28 cellular contexts compared by ENCODE assay signal in the genomic region with DNA sequence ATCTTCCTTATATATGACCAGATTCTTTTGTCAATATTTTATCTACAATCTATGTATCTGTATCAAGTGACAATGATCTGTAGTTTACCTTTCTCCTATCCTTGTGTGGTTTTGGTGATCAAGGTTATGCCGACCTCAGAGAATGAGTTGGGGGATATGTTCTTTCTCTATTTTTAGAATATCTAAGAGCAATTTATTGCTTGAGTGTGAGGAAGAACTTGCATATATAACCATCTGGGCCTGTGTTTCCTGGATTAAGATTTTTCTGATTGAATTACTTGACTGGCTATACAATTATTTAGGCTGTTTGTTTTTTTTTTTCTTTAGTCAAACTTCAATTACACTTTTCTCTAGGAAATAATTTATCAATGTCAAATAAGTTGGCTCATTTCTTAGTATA.
"Had no signal": no experiment of that assay in that cellular context is flagged by ENCODE, and none has a peak within 500 bp of the region (broad histone marks: within the 10 kb centered on the region; RNA-seq: fewer than 3 reads in every experiment).

No MANE protein-coding gene starts in this region.

- H3K27me3 ChIP-seq: neural progenitor cell, ovary, right lobe of liver, sigmoid colon, suprapubic skin, testis, tibial artery, transverse colon, upper lobe of left lung, vagina had no signal

- H3K4me2 ChIP-seq: neural progenitor cell had no signal

- H3K27me3 Mint-ChIP-seq: progenitor cell of endocrine pancreas; stimulated activated memory B cell treated with anti-CD40 and anti-IgM and Interleukin-4, amounts not matched to agents 10 μg/mL and 1 μg/mL and 100 μg/mL, for 72 hours; stimulated activated naive CD8-positive, alpha-beta T cell treated with anti-CD3 and anti-CD28 coated beads, Interleukin-15, amount 100 ng/mL, for 72 hours had no signal

- H3K9ac ChIP-seq: neural progenitor cell, parathyroid adenoma had no signal

- H3K36me3 Mint-ChIP-seq: natural killer cell had no signal

- H3K27ac ChIP-seq: neural progenitor cell, ovary, parathyroid adenoma, psoas muscle, right lobe of liver, sigmoid colon, suprapubic skin, testis, tibial artery, transverse colon, upper lobe of left lung, vagina had no signal

- ATAC-seq: natural killer cell; psoas muscle; right cardiac atrium; right lobe of liver; stimulated activated memory B cell treated with anti-CD40 and anti-IgM and Interleukin-4, amounts not matched to agents 10 μg/mL and 1 μg/mL and 100 μg/mL, for 72 hours; stimulated activated naive CD8-positive, alpha-beta T cell treated with anti-CD3 and anti-CD28 coated beads, Interleukin-15, amount 100 ng/mL, for 72 hours; stimulated activated naive CD8-positive, alpha-beta T cell treated with anti-CD3 and anti-CD28 coated beads, Interleukin-15, Interleukin-2, amounts not matched to agents 100 U/mL and 50 U/mL, for 24 hours had no signal

- H3K36me3 ChIP-seq: neural progenitor cell, ovary had no signal

- H2AFZ ChIP-seq: neural progenitor cell, parathyroid adenoma had no signal

- H3K4me1 Mint-ChIP-seq: natural killer cell; nephron; neural progenitor cell; stimulated activated memory B cell treated with anti-CD40 and anti-IgM and Interleukin-4, amounts not matched to agents 10 μg/mL and 1 μg/mL and 100 μg/mL, for 72 hours; stimulated activated naive CD8-positive, alpha-beta T cell treated with anti-CD3 and anti-CD28 coated beads, Interleukin-15, amount 100 ng/mL, for 72 hours had no signal

- H3K4me3 ChIP-seq: neural progenitor cell, ovary, psoas muscle, right lobe of liver, sigmoid colon, suprapubic skin, testis, tibial artery, transverse colon, upper lobe of left lung, vagina had no signal

- H3K9me3 ChIP-seq: ovary, psoas muscle, right lobe of liver, sigmoid colon, suprapubic skin, testis, tibial artery, transverse colon, upper lobe of left lung, vagina had no signal

- H3K27ac Mint-ChIP-seq: natural killer cell; nephron; neural progenitor cell; progenitor cell of endocrine pancreas; stimulated activated memory B cell treated with anti-CD40 and anti-IgM and Interleukin-4, amounts not matched to agents 10 μg/mL and 1 μg/mL and 100 μg/mL, for 72 hours; stimulated activated naive CD8-positive, alpha-beta T cell treated with anti-CD3 and anti-CD28 coated beads, Interleukin-15, amount 100 ng/mL, for 72 hours had no signal

- H3K79me2 ChIP-seq: parathyroid adenoma had no signal

- H3K4me1 ChIP-seq: neural progenitor cell, parathyroid adenoma, psoas muscle, right lobe of liver, sigmoid colon, testis, tibial artery, transverse colon, upper lobe of left lung, vagina had no signal

- DNase-seq: natural killer cell; occipital lobe; ovary; posterior cingulate gyrus; psoas muscle; right cardiac atrium; right lobe of liver; sigmoid colon; small intestine; stimulated activated CD4-positive, alpha-beta T cell treated with anti-CD3 and anti-CD28 coated beads, Interleukin-15, amount 100 ng/mL, for 24 hours; stimulated activated CD4-positive, alpha-beta T cell treated with anti-CD3 and anti-CD28 coated beads, Interleukin-2, amount 100 ng/mL, for 24 hours; stimulated activated CD4-positive, alpha-beta T cell treated with anti-CD3 and anti-CD28 coated beads, Interleukin-2, amount 100 ng/mL, for 48 hours; stimulated activated CD4-positive, alpha-beta T cell treated with anti-CD3 and anti-CD28 coated beads, Interleukin-4, amount 100 ng/mL, for 24 hours; stimulated activated naive CD4-positive, alpha-beta T cell; stimulated activated naive CD8-positive, alpha-beta T cell treated with anti-CD3 and anti-CD28 coated beads, Interleukin-15, amount 100 ng/mL, for 72 hours; stimulated activated naive CD8-positive, alpha-beta T cell treated with anti-CD3 and anti-CD28 coated beads, Interleukin-15, Interleukin-2, amounts not matched to agents 100 U/mL and 50 U/mL, for 24 hours; substantia nigra; testis; tibial artery; transverse colon; upper lobe of left lung had no signal

- FAIRE-seq: small intestine had no signal

- H3K4me3 Mint-ChIP-seq: natural killer cell; nephron; neural progenitor cell; stimulated activated memory B cell treated with anti-CD40 and anti-IgM and Interleukin-4, amounts not matched to agents 10 μg/mL and 1 μg/mL and 100 μg/mL, for 72 hours; stimulated activated naive CD8-positive, alpha-beta T cell treated with anti-CD3 and anti-CD28 coated beads, Interleukin-15, amount 100 ng/mL, for 72 hours had no signal

- H3K9me3 Mint-ChIP-seq: natural killer cell; nephron; neural progenitor cell; stimulated activated memory B cell treated with anti-CD40 and anti-IgM and Interleukin-4, amounts not matched to agents 10 μg/mL and 1 μg/mL and 100 μg/mL, for 72 hours; stimulated activated naive CD8-positive, alpha-beta T cell treated with anti-CD3 and anti-CD28 coated beads, Interleukin-15, amount 100 ng/mL, for 72 hours had no signal
